ENCODE assay signal across 22 cellular contexts in genomic region chr2:9508934-9509333, GRCh38. TPM values are rescaled to one million over a fixed set of nuclear protein-coding genes. Genes with fewer than 3 reads are reported as not detected.
DNase-seq lines count a peak whose midpoint lies in the region; ATAC-seq and TF ChIP-seq lines count a peak whose summit lies in the region.
"Had no signal": no experiment of that assay in that cellular context is flagged by ENCODE, and none has a peak within 500 bp of the region (broad histone marks: within the 10 kb centered on the region; RNA-seq: fewer than 3 reads in every experiment).

No MANE protein-coding gene starts in this region.

- H3K4me3 ChIP-seq in cardiac muscle cell, result no peak overlapping the region
- no peak overlapping the region for H3K4me3 ChIP-seq in NB4 (ENCODE audit: low read depth, low read length)
- no peak overlapping the region for H3K4me3 ChIP-seq in esophagus muscularis mucosa
- no peak overlapping the region for H3K4me3 ChIP-seq in vagina
- H3K4me3 ChIP-seq: adrenal gland, skin epidermis had no signal

- peaks cover 0 to 3% of the 10 kb centered on the region in 2 donors for H3K4me1 Mint-ChIP-seq in stimulated activated naive B cell treated with anti-CD40 and anti-IgM and Interleukin-4, amounts not matched to agents 10 μg/mL and 1 μg/mL and 100 μg/mL, for 72 hours
- H3K4me1 Mint-ChIP-seq: stimulated activated effector memory CD8-positive, alpha-beta T cell treated with anti-CD3 and anti-CD28 coated beads, Interleukin-12 subunit alpha, Interleukin-12 subunit beta, amount 100 ng/mL, for 72 hours had no signal

- peak overlapping the region; percentile 94 for H3K27ac ChIP-seq in cardiac muscle cell
- H3K27ac ChIP-seq in esophagus muscularis mucosa (replicated peaks in 1 of 4), result no peak overlapping the region
- no peak overlapping the region for H3K27ac ChIP-seq in vagina
- H3K27ac ChIP-seq: adrenal gland, skin epidermis, WERI-Rb-1 had no signal

- no peak for TF ChIP-seq CTCF in cardiac muscle cell (IDR thresholded peaks at IDR 0.05; ENCODE audit: low read depth, low read length)
- no peak for TF ChIP-seq CTCF in NB4 (IDR thresholded peaks at IDR 0.05; ENCODE audit: low read depth, low read length)
- no peak for TF ChIP-seq CTCF in esophagus muscularis mucosa (IDR thresholded peaks at IDR 0.05)
- TF ChIP-seq CTCF in vagina (IDR thresholded peaks at IDR 0.05), result no peak

- H3K27ac Mint-ChIP-seq in stimulated activated naive B cell treated with anti-CD40 and anti-IgM and Interleukin-4, amounts not matched to agents 10 μg/mL and 1 μg/mL and 100 μg/mL, for 72 hours, result peak overlapping the region; percentile 53
- H3K27ac Mint-ChIP-seq: stimulated activated effector memory CD8-positive, alpha-beta T cell treated with anti-CD3 and anti-CD28 coated beads, Interleukin-12 subunit alpha, Interleukin-12 subunit beta, amount 100 ng/mL, for 72 hours had no signal

- H3K27me3 Mint-ChIP-seq in stimulated activated naive B cell treated with anti-CD40 and anti-IgM and Interleukin-4, amounts not matched to agents 10 μg/mL and 1 μg/mL and 100 μg/mL, for 72 hours, result no peaks in the 10 kb centered on the region
- H3K27me3 Mint-ChIP-seq: T-helper 17 cell had no signal

- no peak for TF ChIP-seq POLR2A in NB4 (IDR thresholded peaks at IDR 0.05; ENCODE audit: extremely low read depth, insufficient read length)
- no peak for TF ChIP-seq POLR2A in esophagus muscularis mucosa (IDR thresholded peaks at IDR 0.05; ENCODE audit: low read depth)
- TF ChIP-seq POLR2A in vagina (IDR thresholded peaks at IDR 0.05), result no peak

- intact Hi-C loops in Right ventricle myocardium inferior (cut with DNase I), result no loop called here
- intact Hi-C loops in esophagus muscularis mucosa (cut with DNase I), result no loop called here
- intact Hi-C loops in vagina (cut with DNase I), result no loop called here

- H3K27me3 ChIP-seq in cardiac muscle cell (no peaks in the 10 kb centered on the region), esophagus muscularis mucosa (no peaks in the 10 kb centered on the region), vagina (no peaks in the 10 kb centered on the region)
- H3K27me3 ChIP-seq: adrenal gland had no signal

- TF ChIP-seq EP300 in esophagus muscularis mucosa (IDR thresholded peaks at IDR 0.05), result no peak

- DNase-seq in cardiac muscle cell (ENCODE audit: low read depth in 1 of 2, low spot score in 1 of 2), result peak in 1 of 2 donors; percentile 48
- DNase-seq in Right ventricle myocardium inferior (ENCODE audit: missing footprints), result no peak
- peak; percentile 40 for DNase-seq in NB4 (ENCODE audit: low read depth)
- DNase-seq in esophagus muscularis mucosa (ENCODE audit: extremely low spot score), result peak; percentile 34
- DNase-seq in stimulated activated naive B cell treated with anti-CD40 and anti-IgM and Interleukin-4, amounts not matched to agents 10 μg/mL and 1 μg/mL and 100 μg/mL, for 72 hours, result no peak
- DNase-seq in stimulated activated CD8-positive, alpha-beta memory T cell treated with anti-CD3 and anti-CD28 coated beads, Interleukin-4, amount 100 ng/mL, for 48 hours, result no peak
- DNase-seq in vagina (ENCODE audit: extremely low spot score in 2 of 2), result no peak
- no peak for DNase-seq in NCI-H82 (lab: John Stamatoyannopoulos, UW)
- DNase-seq: activated gamma-delta T cell treated with Interleukin-2 at 50 U/mL for 16 hours; activated T-cell treated with anti-CD3 and anti-CD28 coated beads for 4 hours; adrenal gland; C1 segment of cervical spinal cord; dermis blood vessel endothelial cell; DMS 273 treated with DMSO at 0.1 percent for 48 hours; MM.1S; NCI-H1694 treated with DMSO at 0.1 percent for 48 hours; NCI-H69; stimulated activated CD4-positive, alpha-beta T cell treated with anti-CD3 and anti-CD28 coated beads, Interleukin-1b, Interleukin-23, amount 100 ng/mL, for 48 hours; T-helper 17 cell; WERI-Rb-1 had no signal

- ATAC-seq in Right ventricle myocardium inferior, result no peak
- no peak for ATAC-seq in stimulated activated naive B cell treated with anti-CD40 and anti-IgM and Interleukin-4, amounts not matched to agents 10 μg/mL and 1 μg/mL and 100 μg/mL, for 72 hours (replicated peaks)
- ATAC-seq: stimulated activated effector memory CD8-positive, alpha-beta T cell treated with anti-CD3 and anti-CD28 coated beads, Interleukin-12 subunit alpha, Interleukin-12 subunit beta, amount 100 ng/mL, for 72 hours; T-helper 17 cell had no signal

- H3K36me3 ChIP-seq in cardiac muscle cell (peaks cover 9% of the 10 kb centered on the region), esophagus muscularis mucosa (peaks cover 13 to 72% (median 52%) of the 10 kb centered on the region in 4 donors), vagina (peaks cover 0 to 56% of the 10 kb centered on the region in 2 donors)

- 24% methylated on average over 1 of the region's 1 CpG for WGBS in esophagus muscularis mucosa

- no peaks in the 10 kb centered on the region for H3K9me3 Mint-ChIP-seq in stimulated activated naive B cell treated with anti-CD40 and anti-IgM and Interleukin-4, amounts not matched to agents 10 μg/mL and 1 μg/mL and 100 μg/mL, for 72 hours
- H3K9me3 Mint-ChIP-seq: stimulated activated effector memory CD8-positive, alpha-beta T cell treated with anti-CD3 and anti-CD28 coated beads, Interleukin-12 subunit alpha, Interleukin-12 subunit beta, amount 100 ng/mL, for 72 hours had no signal

- H3K36me3 Mint-ChIP-seq in stimulated activated naive B cell treated with anti-CD40 and anti-IgM and Interleukin-4, amounts not matched to agents 10 μg/mL and 1 μg/mL and 100 μg/mL, for 72 hours, result peaks cover 34 to 50% of the 10 kb centered on the region in 2 donors

- H3K4me3 Mint-ChIP-seq in stimulated activated naive B cell treated with anti-CD40 and anti-IgM and Interleukin-4, amounts not matched to agents 10 μg/mL and 1 μg/mL and 100 μg/mL, for 72 hours, result no peak overlapping the region
- H3K4me3 Mint-ChIP-seq: stimulated activated effector memory CD8-positive, alpha-beta T cell treated with anti-CD3 and anti-CD28 coated beads, Interleukin-12 subunit alpha, Interleukin-12 subunit beta, amount 100 ng/mL, for 72 hours; T-helper 17 cell had no signal

- peaks cover 16% of the 10 kb centered on the region for H3K4me1 ChIP-seq in cardiac muscle cell (ENCODE audit: low read depth)
- no peaks in the 10 kb centered on the region for H3K4me1 ChIP-seq in esophagus muscularis mucosa
- H3K4me1 ChIP-seq in vagina, result no peaks in the 10 kb centered on the region
- H3K4me1 ChIP-seq: adrenal gland had no signal

- H3K9me3 ChIP-seq in cardiac muscle cell (ENCODE audit: low read depth), result no peaks in the 10 kb centered on the region
- H3K9me3 ChIP-seq in esophagus muscularis mucosa, result no peaks in the 10 kb centered on the region
- H3K9me3 ChIP-seq in vagina, result no peaks in the 10 kb centered on the region
- H3K9me3 ChIP-seq: adrenal gland had no signal

RNA-seq across cellular contexts. Expression of gene IAH1, which starts 34.6 kb away (rescaled TPM):
- total RNA-seq in cardiac muscle cell, result 41.8 and 45.4 TPM in 2 replicates
- polyA plus RNA-seq in cardiac muscle cell, result 56.6 and 96.4 TPM in 2 replicates
- 85.9 TPM for total RNA-seq in Right ventricle myocardium inferior
- 100 to 1,000 TPM in 1 of 4 donors, 10 to 100 TPM in 3; 53.0 to 101 (median 66.8) TPM for total RNA-seq in esophagus muscularis mucosa
- 40.0 TPM for total RNA-seq in vagina

RNA-seq across cellular contexts. Expression of gene ADAM17, which starts 46.7 kb away (rescaled TPM):
- total RNA-seq in cardiac muscle cell, result 29.3 and 32.0 TPM in 2 replicates
- polyA plus RNA-seq in cardiac muscle cell, result 23.9 and 38.0 TPM in 2 replicates
- 13.5 TPM for total RNA-seq in Right ventricle myocardium inferior
- 10 to 100 TPM; 12.9 to 17.7 (median 14.9) TPM for total RNA-seq in esophagus muscularis mucosa
- 33.4 TPM for total RNA-seq in vagina

Comparison
In these comparisons a context has a peak if more than half of its experiments do, and no peak if none do; other contexts are left out.
1. DNase-seq: peak in NB4 (single experiment) and esophagus muscularis mucosa (single experiment); none in Right ventricle myocardium inferior (single experiment), stimulated activated naive B cell treated with anti-CD40 and anti-IgM and Interleukin-4, amounts not matched to agents 10 μg/mL and 1 μg/mL and 100 μg/mL, for 72 hours (single experiment), stimulated activated CD8-positive, alpha-beta memory T cell treated with anti-CD3 and anti-CD28 coated beads, Interleukin-4, amount 100 ng/mL, for 48 hours (single experiment), vagina (0 of 2) and NCI-H82 (single experiment).